Comparison of ENCODE assay signal across 14 cellular contexts in genomic region chr17:514584-514983, GRCh38.
"Had no signal": no experiment of that assay in that cellular context is flagged by ENCODE, and none has a peak within 500 bp of the region (broad histone marks: within the 10 kb centered on the region; RNA-seq: fewer than 3 reads in every experiment).

No MANE protein-coding gene starts in this region.

- H3K4me1 Mint-ChIP-seq: stimulated activated memory B cell treated with anti-CD40 and anti-IgM and Interleukin-4, amounts not matched to agents 10 μg/mL and 1 μg/mL and 100 μg/mL, for 72 hours had no signal

- H3K4me3 Mint-ChIP-seq: activated naive CD4-positive, alpha-beta T cell treated with anti-CD3 and anti-CD28 coated beads for 36 hours; activated T-cell treated with anti-CD3 and anti-CD28 coated beads, Interleukin-2, amount 50 U/mL, for 24 hours; naive thymus-derived CD4-positive, alpha-beta T cell; stimulated activated memory B cell treated with anti-CD40 and anti-IgM and Interleukin-4, amounts not matched to agents 10 μg/mL and 1 μg/mL and 100 μg/mL, for 72 hours had no signal

- H3K27me3 Mint-ChIP-seq: activated T-cell treated with anti-CD3 and anti-CD28 coated beads, Interleukin-2, amount 50 U/mL, for 24 hours; naive thymus-derived CD4-positive, alpha-beta T cell; stimulated activated memory B cell treated with anti-CD40 and anti-IgM and Interleukin-4, amounts not matched to agents 10 μg/mL and 1 μg/mL and 100 μg/mL, for 72 hours had no signal

- DNase-seq: activated CD4-positive, alpha-beta T cell treated with anti-CD3 and anti-CD28 coated beads for 1 hour; activated CD4-positive, alpha-beta T cell treated with anti-CD3 and anti-CD28 coated beads, Interleukin-2, amount 50 U/mL, for 48 hours; activated naive CD4-positive, alpha-beta T cell treated with anti-CD3 and anti-CD28 coated beads for 36 hours; activated T-cell treated with anti-CD3 and anti-CD28 coated beads, Interleukin-2, amount 50 U/mL, for 24 hours; effector CD8-positive, alpha-beta T cell; esophagus squamous epithelium; mesendoderm; naive thymus-derived CD4-positive, alpha-beta T cell; pancreas; right lobe of liver; small intestine; stimulated activated CD4-positive, alpha-beta T cell treated with anti-CD3 and anti-CD28 coated beads, Interleukin-4, amount 100 ng/mL, for 24 hours; thyroid gland had no signal

- H3K27ac Mint-ChIP-seq: activated naive CD4-positive, alpha-beta T cell treated with anti-CD3 and anti-CD28 coated beads for 36 hours; activated T-cell treated with anti-CD3 and anti-CD28 coated beads, Interleukin-2, amount 50 U/mL, for 24 hours; naive thymus-derived CD4-positive, alpha-beta T cell; stimulated activated memory B cell treated with anti-CD40 and anti-IgM and Interleukin-4, amounts not matched to agents 10 μg/mL and 1 μg/mL and 100 μg/mL, for 72 hours had no signal

- ATAC-seq: naive thymus-derived CD4-positive, alpha-beta T cell; pancreas; stimulated activated memory B cell treated with anti-CD40 and anti-IgM and Interleukin-4, amounts not matched to agents 10 μg/mL and 1 μg/mL and 100 μg/mL, for 72 hours had no signal
